In genomic region chr5:150000261-150000989, GRCh38 we compare ENCODE assay signal across 8 cellular contexts. TPM values are rescaled to one million over a fixed set of nuclear protein-coding genes. Genes with fewer than 3 reads are reported as not detected.
DNase-seq lines count a peak whose midpoint lies in the region; ATAC-seq and TF ChIP-seq lines count a peak whose summit lies in the region.

TSS of gene HMGXB3 (plus strand) at chr5:150000739. CDS start at chr5:150004853, 4,114 bp downstream.
TSS of gene TIGD6 (minus strand) at chr5:150000654. CDS start at chr5:149996348, 4,306 bp downstream.

- H3K79me2 ChIP-seq in OCI-LY7 (ENCODE audit: insufficient read depth, low read depth, low read length): peaks cover 44% of the 10 kb centered on the region

- peak within 1 kb of the TSS; percentile 93 for H3K9ac ChIP-seq in IMR-90 (ENCODE audit: low read depth, low read length)
- H3K9ac ChIP-seq in mucosa of rectum (ENCODE audit: low read depth in 1 of 2, low read length in 2 of 2): peak within 1 kb of the TSS; percentile 89

- peaks cover 4% of the 10 kb centered on the region for H3K36me3 ChIP-seq in IMR-90 (ENCODE audit: control insufficient read depth, insufficient read depth, low read length)
- peaks cover 29% of the 10 kb centered on the region for H3K36me3 ChIP-seq in OCI-LY7 (ENCODE audit: insufficient read depth, low read length)
- H3K36me3 ChIP-seq in mucosa of rectum (ENCODE audit: control insufficient read depth in 2 of 2, insufficient read depth in 2 of 2, low read length in 2 of 2): peaks cover 5 to 12% of the 10 kb centered on the region in 2 donors

- BruUV-seq in IMR-90 (replicated peaks; lab: Mats Ljungman, UMichigan) (no TSS peak), OCI-LY7 (replicated peaks; lab: Mats Ljungman, UMichigan) (no TSS peak)

- peak within 1 kb of the TSS; percentile 94 for H2AK5ac ChIP-seq in IMR-90 (ENCODE audit: low read depth, low read length)

- WGBS in IMR-90 (ENCODE audit: extremely low coverage in 2 of 2, insufficient read length in 1 of 2), 2 experiments: 1% methylated on average over 19 of the region's 72 CpGs; no CpG with 5 or more reads in 1 of the 2 experiments

- dilution Hi-C loops in IMR-90 (cut with HindIII; ENCODE audit: low sequenced_read_pairs, unreplicated experiment): no loop called here

- peak within 1 kb of the TSS; percentile 91 for H3K56ac ChIP-seq in IMR-90 (ENCODE audit: extremely low read depth, insufficient read depth, low read length)

- peak within 1 kb of the TSS; percentile 22 for H2BK120ac ChIP-seq in IMR-90 (ENCODE audit: low read depth, low read length)

- no peaks in the 10 kb centered on the region for H3K9me2 ChIP-seq in OCI-LY7 (ENCODE audit: insufficient read depth, low read length)

- DNase-seq in DMS153 (lab: John Stamatoyannopoulos, UW): peak; percentile 55
- peak; percentile 95 for DNase-seq in IMR-90
- DNase-seq in OCI-LY7 (ENCODE audit: low spot score): peak; percentile 96
- peak; percentile 90 for DNase-seq in activated T-cell treated with anti-CD3 and anti-CD28 coated beads for 48 hours (ENCODE audit: low read depth)
- no peak for DNase-seq in epithelial cell of proximal tubule (ENCODE audit: low read depth)
- peak; percentile 70 to 76 for DNase-seq in stimulated activated CD8-positive, alpha-beta memory T cell treated with anti-CD3 and anti-CD28 coated beads, Interleukin-4, amount 100 ng/mL, for 4 hours (ENCODE audit: low read depth in 2 of 2, low spot score in 1 of 2)

- peak within 1 kb of the TSS; percentile 49; the same call in 2 of the 3 replicates for H2BK15ac ChIP-seq in IMR-90 (ENCODE audit: low read depth, low read length)

- H2AK9ac ChIP-seq in IMR-90 (replicated peaks; ENCODE audit: low read depth, low read length, poor library complexity): peak within 1 kb of the TSS; percentile 98

- no peak within 1 kb of the TSS for H2BK20ac ChIP-seq in IMR-90 (ENCODE audit: low read depth, low read length)

- in situ Hi-C loops in IMR-90 (cut with MboI; ENCODE audit: low sequenced_read_pairs): loop anchor here (10.0 kb wide), 1 partner anchor 214 kb away; no protein-coding TSS in a partner anchor

- H4K20me1 ChIP-seq in IMR-90 (ENCODE audit: insufficient read depth, low read length): peaks cover 32% of the 10 kb centered on the region; the same call in 1 of the 2 replicates
- H4K20me1 ChIP-seq in OCI-LY7 (ENCODE audit: insufficient read depth, low read length): peaks cover 10% of the 10 kb centered on the region; the same call in 1 of the 2 replicates

- no peak for TF ChIP-seq CTCF in IMR-90 (conservative IDR thresholded peaks at IDR 0.05; ENCODE audit: low read depth, low read length)
- TF ChIP-seq CTCF in OCI-LY7 (conservative IDR thresholded peaks at IDR 0.05; ENCODE audit: low read length): no peak
- TF ChIP-seq CTCF in epithelial cell of proximal tubule (conservative IDR thresholded peaks at IDR 0.05; ENCODE audit: low read depth, low read length): no peak

- peak within 1 kb of the TSS; percentile 75 for H3K27ac ChIP-seq in IMR-90 (ENCODE audit: insufficient read depth, low read length)
- peak within 1 kb of the TSS; percentile 66 for H3K27ac ChIP-seq in OCI-LY7 (ENCODE audit: low read depth, low read length, poor library complexity, severe bottlenecking)
- peak within 1 kb of the TSS; percentile 91 to 94 for H3K27ac ChIP-seq in mucosa of rectum (ENCODE audit: low read depth in 2 of 2, low read length in 2 of 2)

- peak within 1 kb of the TSS; percentile 64 for H2BK5ac ChIP-seq in IMR-90 (ENCODE audit: low read depth, low read length, poor library complexity, severe bottlenecking)

- peak within 1 kb of the TSS; percentile 94 for H3K14ac ChIP-seq in IMR-90 (replicated peaks; ENCODE audit: low read depth, low read length)

- peak within 1 kb of the TSS; percentile 89 for H4K5ac ChIP-seq in IMR-90 (ENCODE audit: low read depth, low read length)

- peak within 1 kb of the TSS; percentile 16 for H3K18ac ChIP-seq in IMR-90 (ENCODE audit: low read depth, low read length)

- no peak; the same call in 1 of the 2 replicates for TF ChIP-seq RAD21 in IMR-90 (IDR thresholded peaks at IDR 0.05; ENCODE audit: low read length)

- peak within 1 kb of the TSS; percentile 91 for H4K91ac ChIP-seq in IMR-90 (ENCODE audit: insufficient read depth, low read depth, low read length)

- H3K4me1 ChIP-seq in IMR-90 (ENCODE audit: control insufficient read depth, insufficient read depth, low read length): no peaks in the 10 kb centered on the region; the same call in 1 of the 2 replicates
- H3K4me1 ChIP-seq in OCI-LY7 (ENCODE audit: insufficient read depth, low read length, poor library complexity, severe bottlenecking): peaks cover 27% of the 10 kb centered on the region
- H3K4me1 ChIP-seq in mucosa of rectum (ENCODE audit: control insufficient read depth in 2 of 2, insufficient read depth in 2 of 2, low read length in 2 of 2): peaks cover 18 to 36% of the 10 kb centered on the region in 2 donors

- peak; percentile 92 for TF ChIP-seq POLR2A in IMR-90 (IDR thresholded peaks at IDR 0.05; ENCODE audit: low read depth, low read length)

- H3K27me3 ChIP-seq in IMR-90 (ENCODE audit: control insufficient read depth, insufficient read depth, low read length): no peaks in the 10 kb centered on the region
- no peaks in the 10 kb centered on the region for H3K27me3 ChIP-seq in mucosa of rectum (ENCODE audit: control insufficient read depth in 2 of 2, insufficient read depth in 2 of 2, low read length in 2 of 2)

- CTCF ChIA-PET in IMR-90 (lab: Yijun Ruan, JAX): interaction anchor here (1.4 to 3.2 kb wide), 2 partner anchors 10 to 166 kb away, joined by 4 to 10 read pairs; no protein-coding TSS in a partner anchor
- CTCF ChIA-PET in OCI-LY7 (lab: Charles Lee; ENCODE audit: unreplicated experiment): no interaction called here

- H3K4me3 ChIP-seq in IMR-90 (ENCODE audit: insufficient read depth, low read depth, low read length) (peak within 1 kb of the TSS; percentile 62), OCI-LY7 (ENCODE audit: low read depth, low read length, poor library complexity, severe bottlenecking) (peak within 1 kb of the TSS; percentile 83), epithelial cell of proximal tubule (ENCODE audit: low read depth, low read length) (peak within 1 kb of the TSS; percentile 84), mucosa of rectum (ENCODE audit: low read length in 2 of 2) (peak within 1 kb of the TSS; percentile 84)

- no peaks in the 10 kb centered on the region for H3K9me3 ChIP-seq in IMR-90 (ENCODE audit: control insufficient read depth, insufficient read depth, low read length)
- H3K9me3 ChIP-seq in OCI-LY7 (ENCODE audit: low read length): no peaks in the 10 kb centered on the region
- no peaks in the 10 kb centered on the region for H3K9me3 ChIP-seq in mucosa of rectum (ENCODE audit: control insufficient read depth in 2 of 2, low read length in 2 of 2)

- peak within 1 kb of the TSS; percentile 95 for H2AFZ ChIP-seq in IMR-90 (replicated peaks; ENCODE audit: low read length, poor library complexity)
- peak within 1 kb of the TSS; percentile 77 for H2AFZ ChIP-seq in OCI-LY7 (ENCODE audit: low read length)

- peak within 1 kb of the TSS; percentile 96 to 99 for H4K8ac ChIP-seq in IMR-90 (ENCODE audit: low read depth in 2 of 2, low read length in 2 of 2)

- peak within 1 kb of the TSS; percentile 99 for H3K4me2 ChIP-seq in IMR-90 (ENCODE audit: low read depth, low read length)
- peak within 1 kb of the TSS; percentile 85 for H3K4me2 ChIP-seq in OCI-LY7 (ENCODE audit: low read length)

- H3K9me1 ChIP-seq in IMR-90 (ENCODE audit: insufficient read depth, low read length): peaks cover 9% of the 10 kb centered on the region

- intact Hi-C loops in IMR-90 (cut with micrococcal nuclease): loop anchor here (10.0 kb wide), 2 partner anchors 354 to 434 kb away; partner anchors contain the start of gene TCOF1
- intact Hi-C loops in OCI-LY7 (cut with micrococcal nuclease; ENCODE audit: unreplicated experiment): loop anchor here (2.0 to 5.0 kb wide), 4 partner anchors 40 to 656 kb away; partner anchors contain the start of genes CSNK1A1, GRPEL2, PPARGC1B and SLC26A2

- ATAC-seq in GM21529 (IDR thresholded peaks at IDR 0.05; ENCODE audit: unreplicated experiment) (peak; percentile 83), IMR-90 (ENCODE audit: low read depth) (peak; percentile 88)

- H3K23ac ChIP-seq in IMR-90 (ENCODE audit: low read depth, low read length): peak within 1 kb of the TSS; percentile 94

- POLR2A ChIA-PET in IMR-90 (lab: Charles Lee; ENCODE audit: unreplicated experiment) (interaction anchor here (0.6 to 1.0 kb wide), 2 partner anchors 108 to 219 kb away, joined by 4 to 5 read pairs; no protein-coding TSS in a partner anchor), OCI-LY7 (lab: Charles Lee) (interaction anchor here (0.6 to 1.5 kb wide), 5 partner anchors 21 to 654 kb away, joined by 3 to 4 read pairs (median 3); no protein-coding TSS in a partner anchor)

- H3K79me1 ChIP-seq in IMR-90 (ENCODE audit: low read depth in 1 of 2, low read length in 2 of 2): peaks cover 11 to 57% of the 10 kb centered on the region in 2 experiments

- H3K4ac ChIP-seq in IMR-90 (ENCODE audit: low read depth, low read length): peak within 1 kb of the TSS; percentile 95

TF ChIP-seq in IMR-90, 13 proteins besides CTCF, POLR2A, EP300 and RAD21 (continues in another document):
- TF ChIP-seq CEBPB (IDR thresholded peaks at IDR 0.05; ENCODE audit: low read depth, low read length): peak; percentile 43; the same call in 1 of the 2 replicates
- no peak for TF ChIP-seq MAFK (IDR thresholded peaks at IDR 0.05; ENCODE audit: low read depth, low read length)
- no peak for TF ChIP-seq NFE2L2 (IDR thresholded peaks at IDR 0.05; ENCODE audit: low read depth, low read length)
- no peak for TF ChIP-seq FOS (IDR thresholded peaks at IDR 0.05; ENCODE audit: low read depth, low read length)
- no peak for TF ChIP-seq RCOR1 (IDR thresholded peaks at IDR 0.05; ENCODE audit: insufficient replicate concordance, low read length)
- TF ChIP-seq CHD1 (IDR thresholded peaks at IDR 0.05; ENCODE audit: low read depth, low read length): no peak
- TF ChIP-seq RFX5 (IDR thresholded peaks at IDR 0.05; ENCODE audit: low read depth, low read length): no peak
- peak; percentile 88 for TF ChIP-seq BHLHE40 (IDR thresholded peaks at IDR 0.05; ENCODE audit: low read depth, low read length)

RNA-seq across cellular contexts. Expression of gene HMGXB3, which starts in this region (rescaled TPM):
- 27.6 and 29.2 TPM in 2 replicates for total RNA-seq in IMR-90 (2012; rRNA removed)
- polyA plus RNA-seq in IMR-90 (2012; rRNA removed): 27.6 and 30.6 TPM in 2 replicates
- 15.9 and 22.3 TPM in 2 replicates for polyA plus RNA-seq in IMR-90 (2012; cell fraction: cytosol; rRNA removed)
- polyA plus RNA-seq in IMR-90 (2012; cell fraction: nucleus; rRNA removed; ENCODE audit: low replicate concordance): 89.7 and 113 TPM in 2 replicates
- total RNA-seq in OCI-LY7 (2014; rRNA removed; shearing (Covaris generic)): 35.1 and 40.4 TPM in 2 replicates
- total RNA-seq in OCI-LY7 (2022): 40.2 and 44.0 TPM in 2 replicates
- total RNA-seq in epithelial cell of proximal tubule: 28.4 and 29.1 TPM in 2 replicates

RNA-seq across cellular contexts. Expression of gene TIGD6, which starts in this region (rescaled TPM):
- 6.1 and 6.6 TPM in 2 replicates for total RNA-seq in IMR-90 (2012; rRNA removed)
- polyA plus RNA-seq in IMR-90 (2012; rRNA removed): 4.4 and 5.8 TPM in 2 replicates
- polyA plus RNA-seq in IMR-90 (2012; cell fraction: cytosol; rRNA removed): 3.8 and 4.4 TPM in 2 replicates
- polyA plus RNA-seq in IMR-90 (2012; cell fraction: nucleus; rRNA removed; ENCODE audit: low replicate concordance): 1.9 and 4.0 TPM in 2 replicates
- total RNA-seq in OCI-LY7 (2014; rRNA removed; shearing (Covaris generic)): 3.4 and 5.4 TPM in 2 replicates
- total RNA-seq in OCI-LY7 (2022): 4.6 and 6.5 TPM in 2 replicates
- total RNA-seq in epithelial cell of proximal tubule: 0.75 and 3.8 TPM in 2 replicates
